ENCODE assay signal across 12 cellular contexts in the genomic region with DNA sequence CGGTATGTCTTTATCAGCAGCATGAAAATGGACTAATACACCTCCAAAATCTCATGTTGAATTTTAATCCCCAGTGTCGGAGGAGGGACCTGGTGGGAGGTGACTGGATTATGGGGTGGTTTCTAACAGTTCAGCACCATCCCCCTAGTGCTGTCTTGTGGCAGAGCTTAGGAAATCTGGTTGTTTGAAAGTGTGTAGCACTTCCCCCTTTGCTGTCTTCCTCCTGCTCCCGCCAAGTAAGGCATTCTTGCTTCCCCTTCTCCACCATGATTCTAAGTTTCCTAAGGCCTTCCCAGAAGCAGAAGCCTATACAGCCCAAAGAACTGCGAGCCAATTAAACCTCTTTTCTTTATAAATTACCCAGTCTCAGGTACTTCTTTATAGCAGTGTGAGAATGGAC. TPM values are rescaled to one million over a fixed set of nuclear protein-coding genes. Genes with fewer than 3 reads are reported as not detected.
A peak's percentile ranks its signal among the peaks of the same experiment; 100 is the strongest.
DNase-seq lines count a peak whose midpoint lies in the region; ATAC-seq and TF ChIP-seq lines count a peak whose summit lies in the region.
"Had no signal": no experiment of that assay in that cellular context is flagged by ENCODE, and none has a peak within 500 bp of the region (broad histone marks: within the 10 kb centered on the region; RNA-seq: fewer than 3 reads in every experiment).

No MANE protein-coding gene starts in this region.

- no peak for DNase-seq in natural killer cell treated with Interleukin-12 subunit alpha and Interleukin-12 subunit beta and Interleukin-15 and Interleukin-18, amount 100 ng/mL, for 72 hours (ENCODE audit: low spot score)
- DNase-seq in natural killer cell (no peak), SKM-1 (lab: John Stamatoyannopoulos, UW; ENCODE audit: unreplicated experiment) (peak; percentile 73), glutamatergic neuron (no peak), iPS-NIHi11 (ENCODE audit: low spot score) (no peak), T-helper 9 cell (no peak), GOT3 (lab: John Stamatoyannopoulos, UW) (no peak)
- DNase-seq: activated naive CD8-positive, alpha-beta T cell treated with anti-CD3 and anti-CD28 coated beads, Interleukin-2, amount 10 ng/mL, durations not matched to agents 7 days and 5 days; effector memory CD8-positive, alpha-beta T cell; NCI-H510A treated with DMSO at 0.1 percent for 48 hours; WERI-Rb-1 had no signal

- no peaks in the 10 kb centered on the region for H3K36me3 Mint-ChIP-seq in natural killer cell treated with Interleukin-12 subunit alpha and Interleukin-12 subunit beta and Interleukin-15 and Interleukin-18, amount 100 ng/mL, for 72 hours
- H3K36me3 Mint-ChIP-seq in natural killer cell = no peaks in the 10 kb centered on the region
- no peaks in the 10 kb centered on the region for H3K36me3 Mint-ChIP-seq in glutamatergic neuron (ENCODE audit: unreplicated experiment)

- H3K9me3 Mint-ChIP-seq in natural killer cell treated with Interleukin-12 subunit alpha and Interleukin-12 subunit beta and Interleukin-15 and Interleukin-18, amount 100 ng/mL, for 72 hours = no peaks in the 10 kb centered on the region
- H3K9me3 Mint-ChIP-seq in natural killer cell (no peaks in the 10 kb centered on the region), glutamatergic neuron (ENCODE audit: unreplicated experiment) (no peaks in the 10 kb centered on the region)
- H3K9me3 Mint-ChIP-seq: activated naive CD8-positive, alpha-beta T cell treated with anti-CD3 and anti-CD28 coated beads, Interleukin-2, amount 10 ng/mL, durations not matched to agents 7 days and 5 days; effector memory CD8-positive, alpha-beta T cell had no signal

- intact Hi-C loops in natural killer cell (cut with micrococcal nuclease) = no loop called here

- H3K27me3 Mint-ChIP-seq in natural killer cell treated with Interleukin-12 subunit alpha and Interleukin-12 subunit beta and Interleukin-15 and Interleukin-18, amount 100 ng/mL, for 72 hours = peaks cover 0 to 8% of the 10 kb centered on the region in 2 donors
- H3K27me3 Mint-ChIP-seq in natural killer cell (ENCODE audit: low read depth in 2 of 2) (no peaks in the 10 kb centered on the region), glutamatergic neuron (ENCODE audit: unreplicated experiment) (no peaks in the 10 kb centered on the region)
- H3K27me3 Mint-ChIP-seq: activated naive CD8-positive, alpha-beta T cell treated with anti-CD3 and anti-CD28 coated beads, Interleukin-2, amount 10 ng/mL, durations not matched to agents 7 days and 5 days; effector memory CD8-positive, alpha-beta T cell had no signal

- no peak overlapping the region for H3K27ac Mint-ChIP-seq in natural killer cell treated with Interleukin-12 subunit alpha and Interleukin-12 subunit beta and Interleukin-15 and Interleukin-18, amount 100 ng/mL, for 72 hours
- H3K27ac Mint-ChIP-seq in natural killer cell (no peak overlapping the region), glutamatergic neuron (ENCODE audit: unreplicated experiment) (peak overlapping the region; percentile 18)
- H3K27ac Mint-ChIP-seq: activated naive CD8-positive, alpha-beta T cell treated with anti-CD3 and anti-CD28 coated beads, Interleukin-2, amount 10 ng/mL, durations not matched to agents 7 days and 5 days; effector memory CD8-positive, alpha-beta T cell had no signal

- H3K4me1 Mint-ChIP-seq in natural killer cell treated with Interleukin-12 subunit alpha and Interleukin-12 subunit beta and Interleukin-15 and Interleukin-18, amount 100 ng/mL, for 72 hours (ENCODE audit: low read depth in 2 of 2) = peaks cover 28 to 31% of the 10 kb centered on the region in 2 donors
- H3K4me1 Mint-ChIP-seq in natural killer cell = peaks cover 23 to 25% of the 10 kb centered on the region in 2 donors
- peaks cover 21% of the 10 kb centered on the region for H3K4me1 Mint-ChIP-seq in glutamatergic neuron (ENCODE audit: low read depth, unreplicated experiment)

- ATAC-seq in natural killer cell treated with Interleukin-12 subunit alpha and Interleukin-12 subunit beta and Interleukin-15 and Interleukin-18, amount 100 ng/mL, for 72 hours = no peak
- ATAC-seq in natural killer cell (no peak), HG02623 (IDR thresholded peaks at IDR 0.05; ENCODE audit: unreplicated experiment) (no peak)
- ATAC-seq: effector memory CD8-positive, alpha-beta T cell had no signal

- H3K4me3 Mint-ChIP-seq in natural killer cell treated with Interleukin-12 subunit alpha and Interleukin-12 subunit beta and Interleukin-15 and Interleukin-18, amount 100 ng/mL, for 72 hours = peak overlapping the region; percentile 0
- no peak overlapping the region for H3K4me3 Mint-ChIP-seq in natural killer cell
- no peak overlapping the region for H3K4me3 Mint-ChIP-seq in glutamatergic neuron (ENCODE audit: unreplicated experiment)
- H3K4me3 Mint-ChIP-seq: activated naive CD8-positive, alpha-beta T cell treated with anti-CD3 and anti-CD28 coated beads, Interleukin-2, amount 10 ng/mL, durations not matched to agents 7 days and 5 days; effector memory CD8-positive, alpha-beta T cell had no signal

- TF ChIP-seq CTCF in natural killer cell (IDR thresholded peaks at IDR 0.05) (no peak), glutamatergic neuron (IDR thresholded peaks at IDR 0.05; ENCODE audit: partially characterized antibody, unreplicated experiment) (no peak)

RNA-seq across cellular contexts. Expression of a gene that starts 4.0 kb away (rescaled TPM):
- 10 to 100 TPM; 15.5 to 23.2 TPM for total RNA-seq in natural killer cell treated with Interleukin-12 subunit alpha and Interleukin-12 subunit beta and Interleukin-15 and Interleukin-18, amount 100 ng/mL, for 72 hours
- total RNA-seq in natural killer cell (10 to 100 TPM; 25.0 to 29.4 (median 26.4) TPM), glutamatergic neuron (ENCODE audit: unreplicated experiment) (105 TPM)

RNA-seq across cellular contexts. Expression of a gene that starts 31.6 kb away (rescaled TPM):
- total RNA-seq in natural killer cell treated with Interleukin-12 subunit alpha and Interleukin-12 subunit beta and Interleukin-15 and Interleukin-18, amount 100 ng/mL, for 72 hours = not detected
- total RNA-seq in natural killer cell = not detected
- not detected for total RNA-seq in glutamatergic neuron (ENCODE audit: unreplicated experiment)

RNA-seq across cellular contexts. Expression of a gene that starts 42.1 kb away (rescaled TPM):
- 10 to 100 TPM; 20.8 to 25.1 TPM for total RNA-seq in natural killer cell treated with Interleukin-12 subunit alpha and Interleukin-12 subunit beta and Interleukin-15 and Interleukin-18, amount 100 ng/mL, for 72 hours
- total RNA-seq in natural killer cell (10 to 100 TPM; 54.9 to 64.7 (median 56.2) TPM), glutamatergic neuron (ENCODE audit: unreplicated experiment) (30.5 TPM)
